In genomic region chr13:20146381-20146780, GRCh38 we compare ENCODE assay signal across 35 cellular contexts. TPM values are rescaled to one million over a fixed set of nuclear protein-coding genes. Genes with fewer than 3 reads are reported as not detected.
"Had no signal": no experiment of that assay in that cellular context is flagged by ENCODE, and none has a peak within 500 bp of the region (broad histone marks: within the 10 kb centered on the region; RNA-seq: fewer than 3 reads in every experiment).

No MANE protein-coding gene starts in this region.

- H3K4me3 ChIP-seq: adrenal gland, body of pancreas, breast epithelium had no signal

- H3K27ac Mint-ChIP-seq: activated B cell treated with CpG ODN at 0.5 μM for 24 hours; activated CD4-positive, alpha-beta memory T cell treated with anti-CD3 and anti-CD28 coated beads for 36 hours; activated CD4-positive, alpha-beta T cell treated with anti-CD3 and anti-CD28 coated beads, Interleukin-2, amount 10 ng/mL, durations not matched to agents 24 days and 14 days; activated CD8-positive, alpha-beta T cell treated with anti-CD3 and anti-CD28 coated beads for 36 hours; activated naive CD4-positive, alpha-beta T cell treated with anti-CD3 and anti-CD28 coated beads for 36 hours; activated naive CD4-positive, alpha-beta T cell treated with anti-CD3 and anti-CD28 coated beads, Interleukin-2, amount 50 U/mL, for 72 hours; activated naive CD8-positive, alpha-beta T cell treated with anti-CD3 and anti-CD28 coated beads for 36 hours; activated T-cell treated with anti-CD3 and anti-CD28 coated beads, Interleukin-2, amount 50 U/mL, for 72 hours; activated T-helper 1 cell treated with anti-CD3 and anti-CD28 coated beads, Interleukin-12 subunit alpha, Interleukin-12 subunit beta, Interleukin-2, Interleukin-4 antibody, amounts not matched to agents 30 ng/mL and 10 ng/mL and 1 ng/mL, durations not matched to agents 14 hours and 24 hours and 36 hours; activated T-helper 17 cell treated with anti-CD3 and anti-CD28 coated beads, Interleukin-2, amount 50 U/mL, for 72 hours; T-helper 1 cell treated with Interleukin-12 subunit alpha and Interleukin-12 subunit beta and Interleukin-4 antibody, amounts not matched to agents 30 μg/mL and 1 μg/mL, for 36 hours; T-helper 2 cell treated with Interferon-gamma antibody and Interleukin-4, amounts not matched to agents 5 μg/mL and 100 μg/mL, for 36 hours had no signal

- H3K27ac ChIP-seq: adrenal gland, body of pancreas, brain microvascular endothelial cell, breast epithelium, VCaP had no signal

- H3K9me3 ChIP-seq: adrenal gland, body of pancreas, breast epithelium had no signal

- H3K36me3 ChIP-seq: adrenal gland, brain microvascular endothelial cell, breast epithelium had no signal

- ATAC-seq: activated CD8-positive, alpha-beta T cell treated with anti-CD3 and anti-CD28 coated beads for 36 hours; activated naive CD4-positive, alpha-beta T cell treated with anti-CD3 and anti-CD28 coated beads, Interleukin-2, amount 50 U/mL, for 72 hours; activated T-cell treated with anti-CD3 and anti-CD28 coated beads, Interleukin-2, amount 50 U/mL, for 4 hours; activated T-cell treated with anti-CD3 and anti-CD28 coated beads, Interleukin-2, amount 50 U/mL, for 72 hours; activated T-helper 17 cell treated with anti-CD3 and anti-CD28 coated beads, Interleukin-2, amount 50 U/mL, for 72 hours; body of pancreas had no signal

- H3K36me3 Mint-ChIP-seq: activated CD4-positive, alpha-beta memory T cell treated with anti-CD3 and anti-CD28 coated beads for 36 hours; activated naive CD4-positive, alpha-beta T cell treated with anti-CD3 and anti-CD28 coated beads, Interleukin-2, amount 50 U/mL, for 72 hours had no signal

- H3K4me1 Mint-ChIP-seq: activated CD4-positive, alpha-beta T cell treated with anti-CD3 and anti-CD28 coated beads, Interleukin-2, amount 10 ng/mL, durations not matched to agents 24 days and 14 days; activated T-helper 17 cell treated with anti-CD3 and anti-CD28 coated beads, Interleukin-2, amount 50 U/mL, for 72 hours had no signal

- H3K4me1 ChIP-seq: adrenal gland, breast epithelium had no signal

- DNase-seq: activated B cell treated with CpG ODN at 0.5 μM for 24 hours; activated CD4-positive, alpha-beta memory T cell treated with anti-CD3 and anti-CD28 coated beads for 36 hours; activated CD4-positive, alpha-beta T cell treated with anti-CD3 and anti-CD28 coated beads for 4 hours; activated CD4-positive, alpha-beta T cell treated with anti-CD3 and anti-CD28 coated beads, Interleukin-2, amount 10 ng/mL, durations not matched to agents 24 days and 14 days; activated CD4-positive, alpha-beta T cell treated with anti-CD3 and anti-CD28 coated beads, Interleukin-2, amount 50 U/mL, for 1 hour; activated CD4-positive, alpha-beta T cell treated with anti-CD3 and anti-CD28 coated beads, Interleukin-2, amount 50 U/mL, for 4 hours; activated CD4-positive, CD25-positive, alpha-beta regulatory T cell treated with anti-CD3 and anti-CD28 coated beads, Interleukin-2, amount 50 U/mL, for 72 hours; activated CD8-positive, alpha-beta memory T cell treated with anti-CD3 and anti-CD28 coated beads, Interleukin-2, amount 50 U/mL, for 4 hours; activated CD8-positive, alpha-beta T cell treated with anti-CD3 and anti-CD28 coated beads for 36 hours; activated effector memory CD4-positive, alpha-beta T cell treated with anti-CD3 and anti-CD28 coated beads, Interleukin-2, amount 50 U/mL, for 16 hours; activated gamma-delta T cell treated with Interleukin-2 at 50 U/mL for 16 hours; activated naive CD4-positive, alpha-beta T cell; activated naive CD4-positive, alpha-beta T cell treated with anti-CD3 and anti-CD28 coated beads for 36 hours; activated naive CD4-positive, alpha-beta T cell treated with anti-CD3 and anti-CD28 coated beads, Interleukin-2, amount 50 U/mL, for 16 hours; activated naive CD8-positive, alpha-beta T cell treated with anti-CD3 and anti-CD28 coated beads for 36 hours; activated T-cell treated with anti-CD3 and anti-CD28 coated beads for 4 hours; activated T-cell treated with anti-CD3 and anti-CD28 coated beads, Interleukin-2, amount 50 U/mL, for 1 hour; activated T-cell treated with anti-CD3 and anti-CD28 coated beads, Interleukin-2, amount 50 U/mL, for 4 hours; activated T-cell treated with anti-CD3 and anti-CD28 coated beads, Interleukin-2, amount 50 U/mL, for 72 hours; adrenal gland; amniotic stem cell; aorta; body of pancreas; brain microvascular endothelial cell; central memory CD4-positive, alpha-beta T cell; T-helper 1 cell; T-helper 2 cell; T-helper 9 cell had no signal

- H3K9me3 Mint-ChIP-seq: activated B cell treated with CpG ODN at 0.5 μM for 24 hours; activated CD4-positive, alpha-beta memory T cell treated with anti-CD3 and anti-CD28 coated beads for 36 hours; activated CD4-positive, alpha-beta T cell treated with anti-CD3 and anti-CD28 coated beads, Interleukin-2, amount 10 ng/mL, durations not matched to agents 24 days and 14 days; activated CD8-positive, alpha-beta T cell treated with anti-CD3 and anti-CD28 coated beads for 36 hours; activated naive CD4-positive, alpha-beta T cell treated with anti-CD3 and anti-CD28 coated beads for 36 hours; activated naive CD4-positive, alpha-beta T cell treated with anti-CD3 and anti-CD28 coated beads, Interleukin-2, amount 50 U/mL, for 72 hours; activated naive CD8-positive, alpha-beta T cell treated with anti-CD3 and anti-CD28 coated beads for 36 hours; activated T-cell treated with anti-CD3 and anti-CD28 coated beads, Interleukin-2, amount 50 U/mL, for 4 hours; activated T-cell treated with anti-CD3 and anti-CD28 coated beads, Interleukin-2, amount 50 U/mL, for 72 hours; activated T-helper 1 cell treated with anti-CD3 and anti-CD28 coated beads, Interleukin-12 subunit alpha, Interleukin-12 subunit beta, Interleukin-2, Interleukin-4 antibody, amounts not matched to agents 30 ng/mL and 10 ng/mL and 1 ng/mL, durations not matched to agents 14 hours and 24 hours and 36 hours; activated T-helper 17 cell treated with anti-CD3 and anti-CD28 coated beads, Interleukin-2, amount 50 U/mL, for 72 hours; T-helper 1 cell treated with Interleukin-12 subunit alpha and Interleukin-12 subunit beta and Interleukin-4 antibody, amounts not matched to agents 30 μg/mL and 1 μg/mL, for 36 hours; T-helper 2 cell treated with Interferon-gamma antibody and Interleukin-4, amounts not matched to agents 5 μg/mL and 100 μg/mL, for 36 hours had no signal

- H3K4me3 Mint-ChIP-seq: activated B cell treated with CpG ODN at 0.5 μM for 24 hours; activated CD4-positive, alpha-beta memory T cell treated with anti-CD3 and anti-CD28 coated beads for 36 hours; activated CD4-positive, alpha-beta T cell treated with anti-CD3 and anti-CD28 coated beads, Interleukin-2, amount 10 ng/mL, durations not matched to agents 24 days and 14 days; activated CD8-positive, alpha-beta T cell treated with anti-CD3 and anti-CD28 coated beads for 36 hours; activated naive CD4-positive, alpha-beta T cell treated with anti-CD3 and anti-CD28 coated beads for 36 hours; activated naive CD8-positive, alpha-beta T cell treated with anti-CD3 and anti-CD28 coated beads for 36 hours; activated T-cell treated with anti-CD3 and anti-CD28 coated beads, Interleukin-2, amount 50 U/mL, for 4 hours; activated T-cell treated with anti-CD3 and anti-CD28 coated beads, Interleukin-2, amount 50 U/mL, for 72 hours; activated T-helper 1 cell treated with anti-CD3 and anti-CD28 coated beads, Interleukin-12 subunit alpha, Interleukin-12 subunit beta, Interleukin-2, Interleukin-4 antibody, amounts not matched to agents 30 ng/mL and 10 ng/mL and 1 ng/mL, durations not matched to agents 14 hours and 24 hours and 36 hours; activated T-helper 17 cell treated with anti-CD3 and anti-CD28 coated beads, Interleukin-2, amount 50 U/mL, for 72 hours; T-helper 1 cell treated with Interleukin-12 subunit alpha and Interleukin-12 subunit beta and Interleukin-4 antibody, amounts not matched to agents 30 μg/mL and 1 μg/mL, for 36 hours; T-helper 2 cell treated with Interferon-gamma antibody and Interleukin-4, amounts not matched to agents 5 μg/mL and 100 μg/mL, for 36 hours had no signal

RNA-seq across cellular contexts. Expression of gene GJA3, which starts 14.5 kb away (rescaled TPM):
- total RNA-seq: activated CD4-positive, alpha-beta T cell treated with anti-CD3 and anti-CD28 coated beads, Interleukin-2, amount 10 ng/mL, durations not matched to agents 24 days and 14 days; activated T-helper 1 cell treated with anti-CD3 and anti-CD28 coated beads, Interleukin-12 subunit alpha, Interleukin-12 subunit beta, Interleukin-2, Interleukin-4 antibody, amounts not matched to agents 30 ng/mL and 10 ng/mL and 1 ng/mL, durations not matched to agents 14 hours and 24 hours and 36 hours; adrenal gland; body of pancreas had no signal

RNA-seq across cellular contexts. Expression of gene GJB2, which starts 46.4 kb away (rescaled TPM):
- total RNA-seq: activated B cell treated with CpG ODN at 0.5 μM for 24 hours had no signal
